Comparison of ENCODE assay signal across 1 cellular context in genomic region chr1:35930593-35931423, GRCh38.
TF ChIP-seq lines count a peak whose summit lies in the region.

Gene AGO3 (plus strand): TSS chr1:35931105. CDS start chr1:35931427, 322 bp downstream.

TF ChIP-seq in K562, 482 proteins besides CTCF, POLR2A, EP300 and RAD21 (continued from another document and continues in another):
- TF ChIP-seq, protein P1, sequence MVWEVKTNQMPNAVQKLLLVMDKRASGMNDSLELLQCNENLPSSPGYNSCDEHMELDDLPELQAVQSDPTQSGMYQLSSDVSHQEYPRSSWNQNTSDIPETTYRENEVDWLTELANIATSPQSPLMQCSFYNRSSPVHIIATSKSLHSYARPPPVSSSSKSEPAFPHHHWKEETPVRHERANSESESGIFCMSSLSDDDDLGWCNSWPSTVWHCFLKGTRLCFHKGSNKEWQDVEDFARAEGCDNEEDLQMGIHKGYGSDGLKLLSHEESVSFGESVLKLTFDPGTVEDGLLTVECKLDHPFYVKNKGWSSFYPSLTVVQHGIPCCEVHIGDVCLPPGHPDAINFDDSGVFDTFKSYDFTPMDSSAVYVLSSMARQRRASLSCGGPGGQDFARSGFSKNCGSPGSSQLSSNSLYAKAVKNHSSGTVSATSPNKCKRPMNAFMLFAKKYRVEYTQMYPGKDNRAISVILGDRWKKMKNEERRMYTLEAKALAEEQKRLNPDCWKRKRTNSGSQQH (CRISPR knock-in tag; IDR thresholded peaks at IDR 0.05): no peak; the same call in 1 of the 2 replicates
- no peak for TF ChIP-seq CBX8 (IDR thresholded peaks at IDR 0.05; ENCODE audit: borderline replicate concordance, extremely low read depth, low read depth, low read length, poor library complexity, severe bottlenecking)
- TF ChIP-seq EWSR1 (IDR thresholded peaks at IDR 0.05; ENCODE audit: borderline replicate concordance, low read depth, partially characterized antibody): no peak
- TF ChIP-seq ZNF740 (CRISPR knock-in tag; IDR thresholded peaks at IDR 0.05): peak; percentile 73
- no peak for TF ChIP-seq ZNF740 (tag; IDR thresholded peaks at IDR 0.05)
- no peak for TF ChIP-seq SMARCB1 (IDR thresholded peaks at IDR 0.05; ENCODE audit: insufficient read length, low read depth)
- TF ChIP-seq ZNF146 (CRISPR knock-in tag; IDR thresholded peaks at IDR 0.05; ENCODE audit: unreplicated experiment): no peak
- TF ChIP-seq ZNF165 (CRISPR knock-in tag; IDR thresholded peaks at IDR 0.05; ENCODE audit: borderline replicate concordance): no peak
- no peak for TF ChIP-seq NFE2L1 (tag; IDR thresholded peaks at IDR 0.05; ENCODE audit: borderline replicate concordance, low read depth)
- TF ChIP-seq MTA2 (IDR thresholded peaks at IDR 0.05; ENCODE audit: low read depth): no peak
- TF ChIP-seq ARID4B (CRISPR knock-in tag; IDR thresholded peaks at IDR 0.05): peak; percentile 72; the same call in 1 of the 2 replicates
- TF ChIP-seq PTRF (tag; IDR thresholded peaks at IDR 0.05): no peak
- no peak for TF ChIP-seq ZNF79 (CRISPR knock-in tag; IDR thresholded peaks at IDR 0.05; ENCODE audit: low read depth)
- TF ChIP-seq, protein P2, sequence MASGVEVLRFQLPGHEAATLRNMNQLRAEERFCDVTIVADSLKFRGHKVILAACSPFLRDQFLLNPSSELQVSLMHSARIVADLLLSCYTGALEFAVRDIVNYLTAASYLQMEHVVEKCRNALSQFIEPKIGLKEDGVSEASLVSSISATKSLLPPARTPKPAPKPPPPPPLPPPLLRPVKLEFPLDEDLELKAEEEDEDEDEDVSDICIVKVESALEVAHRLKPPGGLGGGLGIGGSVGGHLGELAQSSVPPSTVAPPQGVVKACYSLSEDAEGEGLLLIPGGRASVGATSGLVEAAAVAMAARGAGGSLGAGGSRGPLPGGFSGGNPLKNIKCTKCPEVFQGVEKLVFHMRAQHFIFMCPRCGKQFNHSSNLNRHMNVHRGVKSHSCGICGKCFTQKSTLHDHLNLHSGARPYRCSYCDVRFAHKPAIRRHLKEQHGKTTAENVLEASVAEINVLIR (CRISPR knock-in tag; IDR thresholded peaks at IDR 0.05): peak; percentile 74
- no peak for TF ChIP-seq SMAD3 (CRISPR knock-in tag; conservative IDR thresholded peaks at IDR 0.05)
- peak; percentile 87 for TF ChIP-seq ETV5 (CRISPR knock-in tag; IDR thresholded peaks at IDR 0.05; ENCODE audit: low read depth)
- TF ChIP-seq RHOXF2B (CRISPR knock-in tag; conservative IDR thresholded peaks at IDR 0.05): no peak
- no peak for TF ChIP-seq HNRNPH1 (optimal IDR thresholded peaks at IDR 0.05; ENCODE audit: low read depth, low read length)
- no peak for TF ChIP-seq RBM22 (IDR thresholded peaks at IDR 0.05; ENCODE audit: low read depth, low read length, poor library complexity, severe bottlenecking)
- TF ChIP-seq PHB2 (IDR thresholded peaks at IDR 0.05; ENCODE audit: low read depth): no peak
- no peak for TF ChIP-seq ZNF644 (tag; IDR thresholded peaks at IDR 0.05; ENCODE audit: low read depth)
- TF ChIP-seq XRCC4 (IDR thresholded peaks at IDR 0.05; ENCODE audit: extremely low read depth, insufficient read depth, insufficient read length): no peak
- TF ChIP-seq SUPT5H (IDR thresholded peaks at IDR 0.05): peak; percentile 80
- no peak for TF ChIP-seq ZBTB8A (IDR thresholded peaks at IDR 0.05; ENCODE audit: partially characterized antibody)
- TF ChIP-seq USF2 (CRISPR knock-in tag; IDR thresholded peaks at IDR 0.05): no peak
- TF ChIP-seq FIP1L1 (IDR thresholded peaks at IDR 0.05; ENCODE audit: low read depth, low read length, poor library complexity, severe bottlenecking): peak; percentile 97
- no peak for TF ChIP-seq NUFIP1 (IDR thresholded peaks at IDR 0.05; ENCODE audit: partially characterized antibody)
- TF ChIP-seq ZNF253 (CRISPR knock-in tag; conservative IDR thresholded peaks at IDR 0.05): no peak
- no peak for TF ChIP-seq MCM2 (IDR thresholded peaks at IDR 0.05; ENCODE audit: low read depth)
- TF ChIP-seq, protein P3, sequence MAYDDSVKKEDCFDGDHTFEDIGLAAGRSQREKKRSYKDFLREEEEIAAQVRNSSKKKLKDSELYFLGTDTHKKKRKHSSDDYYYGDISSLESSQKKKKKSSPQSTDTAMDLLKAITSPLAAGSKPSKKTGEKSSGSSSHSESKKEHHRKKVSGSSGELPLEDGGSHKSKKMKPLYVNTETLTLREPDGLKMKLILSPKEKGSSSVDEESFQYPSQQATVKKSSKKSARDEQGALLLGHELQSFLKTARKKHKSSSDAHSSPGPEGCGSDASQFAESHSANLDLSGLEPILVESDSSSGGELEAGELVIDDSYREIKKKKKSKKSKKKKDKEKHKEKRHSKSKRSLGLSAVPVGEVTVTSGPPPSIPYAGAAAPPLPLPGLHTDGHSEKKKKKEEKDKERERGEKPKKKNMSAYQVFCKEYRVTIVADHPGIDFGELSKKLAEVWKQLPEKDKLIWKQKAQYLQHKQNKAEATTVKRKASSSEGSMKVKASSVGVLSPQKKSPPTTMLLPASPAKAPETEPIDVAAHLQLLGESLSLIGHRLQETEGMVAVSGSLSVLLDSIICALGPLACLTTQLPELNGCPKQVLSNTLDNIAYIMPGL (CRISPR knock-in tag; IDR thresholded peaks at IDR 0.05): peak; percentile 62; the same call in 1 of the 2 replicates
- TF ChIP-seq PCBP2 (IDR thresholded peaks at IDR 0.05; ENCODE audit: low read depth, low read length, poor library complexity, severe bottlenecking): no peak
- peak; percentile 95 for TF ChIP-seq HMGN3 (IDR thresholded peaks at IDR 0.05; ENCODE audit: borderline replicate concordance, extremely low read depth, insufficient read length, low read depth, low read length)
- peak; percentile 60 for TF ChIP-seq TFAP4 (CRISPR knock-in tag; IDR thresholded peaks at IDR 0.05; ENCODE audit: borderline replicate concordance)
- no peak for TF ChIP-seq ZNF311 (CRISPR knock-in tag; IDR thresholded peaks at IDR 0.05)
- TF ChIP-seq SRSF1 (IDR thresholded peaks at IDR 0.05; ENCODE audit: low read depth, low read length): no peak
- TF ChIP-seq RBM17 (IDR thresholded peaks at IDR 0.05; ENCODE audit: borderline replicate concordance, low read depth, low read length): no peak
- peak; percentile 100 for TF ChIP-seq RBBP5 (IDR thresholded peaks at IDR 0.05; ENCODE audit: borderline replicate concordance, insufficient read depth, low read length, poor library complexity, severe bottlenecking)
- no peak for TF ChIP-seq THRB (CRISPR knock-in tag; conservative IDR thresholded peaks at IDR 0.05)
- TF ChIP-seq CLOCK (CRISPR knock-in tag; IDR thresholded peaks at IDR 0.05; ENCODE audit: borderline replicate concordance): no peak
- TF ChIP-seq AFF1 (IDR thresholded peaks at IDR 0.05; ENCODE audit: low read depth in 1 of 2, partially characterized antibody in 2 of 2): no peak
- TF ChIP-seq SMARCE1 (IDR thresholded peaks at IDR 0.05): no peak
